Comparison of ENCODE assay signal across 30 cellular contexts in the genomic region with DNA sequence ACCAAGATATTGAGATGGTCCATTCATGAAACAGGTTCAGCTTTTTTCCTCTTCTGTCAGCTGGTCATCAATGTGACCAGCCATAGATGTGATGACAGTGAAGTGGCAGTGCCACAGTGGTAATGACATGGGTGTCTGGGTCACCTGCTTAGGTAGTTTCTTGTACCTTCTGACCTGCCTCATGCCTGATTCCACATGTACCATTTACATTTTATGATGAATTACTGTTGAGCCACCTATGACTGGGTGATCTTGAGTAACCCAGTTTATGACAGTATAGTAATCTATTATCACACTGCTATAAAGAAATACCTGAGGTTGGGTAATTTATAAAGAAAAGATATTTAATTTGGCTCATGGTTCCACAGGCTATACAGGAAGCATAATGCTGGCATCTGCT. TPM values are rescaled to one million over a fixed set of nuclear protein-coding genes. Genes with fewer than 3 reads are reported as not detected.
"Had no signal": no experiment of that assay in that cellular context is flagged by ENCODE, and none has a peak within 500 bp of the region (broad histone marks: within the 10 kb centered on the region; RNA-seq: fewer than 3 reads in every experiment).

No MANE protein-coding gene starts in this region.

- FAIRE-seq: urothelium cell line had no signal

- DNase-seq: stimulated activated CD4-positive, alpha-beta T cell treated with anti-CD3 and anti-CD28 coated beads, Interleukin-2, amount 100 ng/mL, for 48 hours; stimulated activated CD4-positive, alpha-beta T cell treated with anti-CD3 and anti-CD28 coated beads, Interleukin-4, amount 100 ng/mL, for 1 hour; stimulated activated CD4-positive, alpha-beta T cell treated with anti-CD3 and anti-CD28 coated beads, Interleukin-4, amount 100 ng/mL, for 24 hours; stimulated activated CD4-positive, alpha-beta T cell treated with anti-CD3 and anti-CD28 coated beads, Interleukin-4, amount 100 ng/mL, for 4 hours; stimulated activated CD8-positive, alpha-beta memory T cell treated with anti-CD3 and anti-CD28 coated beads, Interleukin-4, amount 100 ng/mL, for 48 hours; stimulated activated naive B cell treated with anti-CD40 and anti-IgM and Interleukin-4, amounts not matched to agents 10 μg/mL and 1 μg/mL and 100 μg/mL, for 72 hours; stimulated activated naive CD4-positive, alpha-beta T cell; stimulated activated naive CD4-positive, alpha-beta T cell treated with Interleukin-2 at 50 U/mL for 16 hours; stimulated activated naive CD8-positive, alpha-beta T cell treated with anti-CD3 and anti-CD28 coated beads, Interleukin-15, amount 100 ng/mL, for 72 hours; stimulated activated naive CD8-positive, alpha-beta T cell treated with anti-CD3 and anti-CD28 coated beads, Interleukin-15, Interleukin-2, amounts not matched to agents 100 U/mL and 50 U/mL, for 24 hours; stomach; substantia nigra; testis; thyroid gland; tibial artery; transverse colon; trophoblast cell; upper lobe of left lung; upper lobe of right lung; uterus had no signal

- H3K4me1 ChIP-seq: stomach, suprapubic skin, testis, thyroid gland, tibial artery, tibial nerve, transverse colon, upper lobe of left lung, upper lobe of right lung, uterus, vagina had no signal

- H3K4me3 ChIP-seq: stomach, suprapubic skin, testis, thoracic aorta, thyroid gland, tibial artery, tibial nerve, transverse colon, upper lobe of left lung, upper lobe of right lung, uterus, vagina had no signal

- H3K36me3 ChIP-seq: stomach, suprapubic skin, thoracic aorta, thyroid gland, tibial artery, tibial nerve, transverse colon, upper lobe of left lung, upper lobe of right lung, uterus, vagina had no signal

- H3K9me3 ChIP-seq: stomach, suprapubic skin, testis, thoracic aorta, thyroid gland, tibial artery, tibial nerve, transverse colon, upper lobe of left lung, upper lobe of right lung, uterus, vagina had no signal

- H3K27ac ChIP-seq: stomach, suprapubic skin, testis, thoracic aorta, thyroid gland, tibial artery, tibial nerve, transverse colon, upper lobe of left lung, upper lobe of right lung, uterus, vagina had no signal

- ATAC-seq: stimulated activated effector memory CD8-positive, alpha-beta T cell treated with anti-CD3 and anti-CD28 coated beads, Interleukin-12 subunit alpha, Interleukin-12 subunit beta, amount 100 ng/mL, for 72 hours; stimulated activated memory B cell treated with anti-CD40 and anti-IgM and Interleukin-4, amounts not matched to agents 10 μg/mL and 1 μg/mL and 100 μg/mL, for 72 hours; stimulated activated naive B cell treated with anti-CD40 and anti-IgM and Interleukin-4, amounts not matched to agents 10 μg/mL and 1 μg/mL and 100 μg/mL, for 72 hours; stimulated activated naive CD8-positive, alpha-beta T cell treated with anti-CD3 and anti-CD28 coated beads, Interleukin-15, amount 100 ng/mL, for 72 hours; stimulated activated naive CD8-positive, alpha-beta T cell treated with anti-CD3 and anti-CD28 coated beads, Interleukin-15, Interleukin-2, amounts not matched to agents 100 U/mL and 50 U/mL, for 24 hours; upper lobe of right lung had no signal

- H3K27me3 ChIP-seq: stomach, suprapubic skin, testis, thyroid gland, tibial artery, tibial nerve, transverse colon, upper lobe of left lung, upper lobe of right lung, uterus, vagina had no signal

RNA-seq across cellular contexts. Expression of gene RGSL1, which starts 45.7 kb away (rescaled TPM):
- total RNA-seq: stomach, suprapubic skin, temporal lobe, thoracic aorta, tibial nerve, transverse colon, upper lobe of left lung, upper lobe of right lung, ureter, urinary bladder, uterus, vagina had no signal
- polyA plus RNA-seq: stomach, urinary bladder had no signal
